ENCODE assay signal across 8 cellular contexts in genomic region chr5:157142317-157143126, GRCh38. TPM values are rescaled to one million over a fixed set of nuclear protein-coding genes. Genes with fewer than 3 reads are reported as not detected.
A peak's percentile ranks its signal among the peaks of the same experiment; 100 is the strongest.
DNase-seq lines count a peak whose midpoint lies in the region; TF ChIP-seq lines count a peak whose summit lies in the region.

Gene MED7 (minus strand): TSS chr5:157142865. CDS start chr5:157139431, 3,434 bp downstream.

- TF ChIP-seq CTCF in HFFc6 (IDR thresholded peaks at IDR 0.05) (no peak), NB4 (IDR thresholded peaks at IDR 0.05; ENCODE audit: low read depth, low read length) (no peak), suprapubic skin (IDR thresholded peaks at IDR 0.05) (no peak)

- peak within 1 kb of the TSS; percentile 94 for H3K9ac ChIP-seq in SK-N-MC (ENCODE audit: insufficient read length)

- TF ChIP-seq POLR2A in NB4 (IDR thresholded peaks at IDR 0.05; ENCODE audit: extremely low read depth, insufficient read length): peak; percentile 75
- peak in 1 of 2 donors; percentile 77 for TF ChIP-seq POLR2A in suprapubic skin (IDR thresholded peaks at IDR 0.05)

- WGBS in suprapubic skin: under 1% methylated on average over 26 of the region's 48 CpGs

- H3K36me3 Mint-ChIP-seq in HFFc6 (ENCODE audit: low read depth): peaks cover 8% of the 10 kb centered on the region
- H3K36me3 Mint-ChIP-seq in activated naive CD4-positive, alpha-beta T cell treated with anti-CD3 and anti-CD28 coated beads, Interleukin-2, amount 10 ng/mL, durations not matched to agents 7 days and 5 days: peaks cover 46% of the 10 kb centered on the region

- H3K27ac Mint-ChIP-seq in HFFc6: peak within 1 kb of the TSS; percentile 87
- H3K27ac Mint-ChIP-seq in activated naive CD4-positive, alpha-beta T cell treated with anti-CD3 and anti-CD28 coated beads, Interleukin-2, amount 10 ng/mL, durations not matched to agents 7 days and 5 days: peak within 1 kb of the TSS; percentile 99

- H3K27me3 ChIP-seq in suprapubic skin: no peaks in the 10 kb centered on the region

- H3K27me3 Mint-ChIP-seq in HFFc6 (ENCODE audit: insufficient read depth): peaks cover 5% of the 10 kb centered on the region; the same call in 1 of the 2 replicates
- no peaks in the 10 kb centered on the region for H3K27me3 Mint-ChIP-seq in activated naive CD4-positive, alpha-beta T cell treated with anti-CD3 and anti-CD28 coated beads, Interleukin-2, amount 10 ng/mL, durations not matched to agents 7 days and 5 days

- H3K9me3 Mint-ChIP-seq in HFFc6: no peaks in the 10 kb centered on the region
- H3K9me3 Mint-ChIP-seq in activated naive CD4-positive, alpha-beta T cell treated with anti-CD3 and anti-CD28 coated beads, Interleukin-2, amount 10 ng/mL, durations not matched to agents 7 days and 5 days: no peaks in the 10 kb centered on the region

- H3K4me3 Mint-ChIP-seq in HFFc6: peak within 1 kb of the TSS; percentile 97
- H3K4me3 Mint-ChIP-seq in activated naive CD4-positive, alpha-beta T cell treated with anti-CD3 and anti-CD28 coated beads, Interleukin-2, amount 10 ng/mL, durations not matched to agents 7 days and 5 days: peak within 1 kb of the TSS; percentile 89

- H3K27ac ChIP-seq in SK-N-MC: peak within 1 kb of the TSS; percentile 95
- H3K27ac ChIP-seq in suprapubic skin: peak within 1 kb of the TSS; percentile 94

- CTCF ChIA-PET in activated naive CD4-positive, alpha-beta T cell treated with anti-CD3 and anti-CD28 coated beads, Interleukin-2, amount 10 ng/mL, durations not matched to agents 7 days and 5 days (lab: Charles Lee): interaction anchor here (0.8 to 1.7 kb wide), 5 partner anchors 10 to 204 kb away, joined by 3 to 13 read pairs (median 3); no protein-coding TSS in a partner anchor

- H3K9me3 ChIP-seq in SK-N-MC (ENCODE audit: low read depth, low read length) (no peaks in the 10 kb centered on the region), suprapubic skin (no peaks in the 10 kb centered on the region)

- H3K4me3 ChIP-seq in NB4 (ENCODE audit: low read depth, low read length) (peak within 1 kb of the TSS; percentile 92), SK-N-MC (peak within 1 kb of the TSS; percentile 92), suprapubic skin (peak within 1 kb of the TSS; percentile 77)

- DNase-seq in GM04503 (ENCODE audit: low read depth): peak; percentile 97
- peak; percentile 100 for DNase-seq in HFFc6
- DNase-seq in NB4 (ENCODE audit: low read depth): peak; percentile 98
- DNase-seq in SK-N-MC (ENCODE audit: low read depth, low spot score): peak; percentile 98
- DNase-seq in activated naive CD4-positive, alpha-beta T cell treated with anti-CD3 and anti-CD28 coated beads, Interleukin-2, amount 10 ng/mL, durations not matched to agents 7 days and 5 days: peak; percentile 97
- DNase-seq in globus pallidus (ENCODE audit: low spot score): peak; percentile 99
- DNase-seq in nucleus accumbens (lab: John Stamatoyannopoulos, UW): peak; percentile 46 to 97 (median 89)
- DNase-seq in suprapubic skin (ENCODE audit: low spot score in 2 of 2): peak; percentile 96 to 97

- no peak for TF ChIP-seq EP300 in suprapubic skin (IDR thresholded peaks at IDR 0.05)

- peaks cover 23% of the 10 kb centered on the region for H3K4me1 Mint-ChIP-seq in HFFc6 (ENCODE audit: low read depth)
- H3K4me1 Mint-ChIP-seq in activated naive CD4-positive, alpha-beta T cell treated with anti-CD3 and anti-CD28 coated beads, Interleukin-2, amount 10 ng/mL, durations not matched to agents 7 days and 5 days: peaks cover 53% of the 10 kb centered on the region

- peaks cover 18% of the 10 kb centered on the region for H3K36me3 ChIP-seq in SK-N-MC (ENCODE audit: insufficient read depth, low read length)
- H3K36me3 ChIP-seq in suprapubic skin: peaks cover 12% of the 10 kb centered on the region

- peaks cover 17% of the 10 kb centered on the region for H3K4me1 ChIP-seq in suprapubic skin

RNA-seq across cellular contexts. Expression of gene MED7, which starts in this region (rescaled TPM):
- total RNA-seq in HFFc6 (2021; fragmentation: NEBNext Ultra II Directional; extraction: Animal tissue kit (Norgen Biotek cat#: 25700)): 10 to 100 TPM in 5 of 6 experiments, 1 to 10 TPM in 1; 9.3 to 11.0 (median 10.7) TPM
- 10 to 100 TPM in 2 of 4 donors, 1 to 10 TPM in 2; 5.5 to 13.6 (median 8.9) TPM for total RNA-seq in suprapubic skin

Comparison
In these comparisons a context has a peak if more than half of its experiments do, and no peak if none do; other contexts are left out.
1. Peak in every context shown above with its lines: DNase-seq, H3K4me3 ChIP-seq and H3K27ac ChIP-seq.